Comparison of ENCODE assay signal across 1 cellular context in the genomic region with DNA sequence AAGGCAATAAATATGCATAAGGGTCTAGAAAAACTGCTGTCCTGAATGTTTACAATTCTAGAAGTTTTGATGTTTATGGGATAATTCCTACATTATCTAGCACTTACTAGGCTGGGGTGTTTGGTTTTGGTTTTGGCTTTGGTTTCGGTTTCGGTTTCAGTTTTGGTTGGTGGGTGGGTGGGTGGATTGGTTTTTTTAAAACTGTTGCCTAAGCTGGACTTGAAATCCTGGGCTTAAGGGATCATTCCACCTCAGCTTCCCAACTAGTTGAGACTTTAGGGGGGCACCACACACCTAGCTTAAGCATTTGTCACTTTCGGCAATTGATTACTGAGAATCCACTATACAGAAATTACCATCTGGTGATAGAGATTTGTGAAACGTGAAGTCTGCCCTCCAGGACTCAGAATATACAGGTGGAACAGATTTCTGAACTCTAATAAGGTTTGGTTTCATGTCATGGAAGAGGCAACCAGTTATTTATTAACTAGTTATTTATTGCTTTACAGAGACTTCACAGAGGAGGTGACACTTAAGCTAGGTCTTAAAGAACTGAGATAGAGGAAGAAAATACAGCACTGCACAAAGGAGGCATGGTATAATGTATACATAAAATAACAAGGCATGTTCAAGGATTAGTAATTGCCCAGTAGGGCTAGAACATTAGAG.
TF ChIP-seq lines count a peak whose summit lies in the region.

No MANE protein-coding gene starts in this region.

TF ChIP-seq in K562, 482 proteins besides CTCF, POLR2A, EP300 and RAD21 (continued from another document and continues in another):
- TF ChIP-seq ZNF318 (IDR thresholded peaks at IDR 0.05; ENCODE audit: borderline replicate concordance in 1 of 2, low read depth in 1 of 2) (peak in 1 of 2 experiments; percentile 56; a peak in 1 of 4 replicates), NFE2L1 (tag; IDR thresholded peaks at IDR 0.05; ENCODE audit: borderline replicate concordance, low read depth) (0 out of 2 replicates have a peak, but pooled peaks have one; percentile 9), TBL1XR1 (IDR thresholded peaks at IDR 0.05; ENCODE audit: low read length in 2 of 2) (no peak), E2F3 (CRISPR knock-in tag; IDR thresholded peaks at IDR 0.05) (no peak), NFIX (CRISPR knock-in tag; IDR thresholded peaks at IDR 0.05; ENCODE audit: low read depth) (no peak), CBX3 (IDR thresholded peaks at IDR 0.05; ENCODE audit: borderline replicate concordance in 1 of 2, low read length in 2 of 2) (no peak), ZFP1 (CRISPR knock-in tag; IDR thresholded peaks at IDR 0.05) (no peak), MNT (conservative IDR thresholded peaks at IDR 0.05) (0 out of 4 replicates have a peak, but pooled peaks of 1 of the 2 experiments have one; percentile 4), SAFB (IDR thresholded peaks at IDR 0.05; ENCODE audit: borderline replicate concordance, low read depth, low read length) (no peak), DIDO1 (tag; IDR thresholded peaks at IDR 0.05; ENCODE audit: low read depth) (0 out of 2 replicates have a peak, but pooled peaks have one; percentile 47), IRF2 (CRISPR knock-in tag; IDR thresholded peaks at IDR 0.05) (peak; percentile 82), KDM5B (IDR thresholded peaks at IDR 0.05; ENCODE audit: insufficient replicate concordance, low read depth, low read length) (no peak), TFE3 (CRISPR knock-in tag; IDR thresholded peaks at IDR 0.05) (no peak), C11orf30 (IDR thresholded peaks at IDR 0.05; ENCODE audit: low read depth) (no peak), ZFP30 (CRISPR knock-in tag; IDR thresholded peaks at IDR 0.05; ENCODE audit: borderline replicate concordance) (no peak), ZBTB1 (CRISPR knock-in tag; IDR thresholded peaks at IDR 0.05; ENCODE audit: borderline replicate concordance, low read depth) (no peak), GABPA (tag; conservative IDR thresholded peaks at IDR 0.05; ENCODE audit: low read depth) (no peak), GATAD2A (IDR thresholded peaks at IDR 0.05) (no peak), ZNF23 (CRISPR knock-in tag; IDR thresholded peaks at IDR 0.05) (0 out of 2 replicates have a peak, but pooled peaks have one; percentile 40), SREBF2 (CRISPR knock-in tag; IDR thresholded peaks at IDR 0.05) (no peak), CXXC5 (CRISPR knock-in tag; IDR thresholded peaks at IDR 0.05) (no peak), BRF1 (IDR thresholded peaks at IDR 0.05; ENCODE audit: borderline replicate concordance, extremely low read depth, insufficient read length) (no peak), DMBX1 (CRISPR knock-in tag; IDR thresholded peaks at IDR 0.05; ENCODE audit: borderline replicate concordance) (no peak), TAF9B (IDR thresholded peaks at IDR 0.05; ENCODE audit: partially characterized antibody) (peak; percentile 34), ZNF384 (IDR thresholded peaks at IDR 0.05; ENCODE audit: low read depth, low read length) (peak; percentile 38; the same call in 1 of the 2 replicates), ETV1 (tag; conservative IDR thresholded peaks at IDR 0.05; ENCODE audit: low read depth) (no peak)
- TF ChIP-seq, protein P1, sequence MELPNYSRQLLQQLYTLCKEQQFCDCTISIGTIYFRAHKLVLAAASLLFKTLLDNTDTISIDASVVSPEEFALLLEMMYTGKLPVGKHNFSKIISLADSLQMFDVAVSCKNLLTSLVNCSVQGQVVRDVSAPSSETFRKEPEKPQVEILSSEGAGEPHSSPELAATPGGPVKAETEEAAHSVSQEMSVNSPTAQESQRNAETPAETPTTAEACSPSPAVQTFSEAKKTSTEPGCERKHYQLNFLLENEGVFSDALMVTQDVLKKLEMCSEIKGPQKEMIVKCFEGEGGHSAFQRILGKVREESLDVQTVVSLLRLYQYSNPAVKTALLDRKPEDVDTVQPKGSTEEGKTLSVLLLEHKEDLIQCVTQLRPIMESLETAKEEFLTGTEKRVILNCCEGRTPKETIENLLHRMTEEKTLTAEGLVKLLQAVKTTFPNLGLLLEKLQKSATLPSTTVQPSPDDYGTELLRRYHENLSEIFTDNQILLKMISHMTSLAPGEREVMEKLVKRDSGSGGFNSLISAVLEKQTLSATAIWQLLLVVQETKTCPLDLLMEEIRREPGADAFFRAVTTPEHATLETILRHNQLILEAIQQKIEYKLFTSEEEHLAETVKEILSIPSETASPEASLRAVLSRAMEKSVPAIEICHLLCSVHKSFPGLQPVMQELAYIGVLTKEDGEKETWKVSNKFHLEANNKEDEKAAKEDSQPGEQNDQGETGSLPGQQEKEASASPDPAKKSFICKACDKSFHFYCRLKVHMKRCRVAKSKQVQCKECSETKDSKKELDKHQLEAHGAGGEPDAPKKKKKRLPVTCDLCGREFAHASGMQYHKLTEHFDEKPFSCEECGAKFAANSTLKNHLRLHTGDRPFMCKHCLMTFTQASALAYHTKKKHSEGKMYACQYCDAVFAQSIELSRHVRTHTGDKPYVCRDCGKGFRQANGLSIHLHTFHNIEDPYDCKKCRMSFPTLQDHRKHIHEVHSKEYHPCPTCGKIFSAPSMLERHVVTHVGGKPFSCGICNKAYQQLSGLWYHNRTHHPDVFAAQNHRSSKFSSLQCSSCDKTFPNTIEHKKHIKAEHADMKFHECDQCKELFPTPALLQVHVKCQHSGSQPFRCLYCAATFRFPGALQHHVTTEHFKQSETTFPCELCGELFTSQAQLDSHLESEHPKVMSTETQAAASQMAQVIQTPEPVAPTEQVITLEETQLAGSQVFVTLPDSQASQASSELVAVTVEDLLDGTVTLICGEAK (IDR thresholded peaks at IDR 0.05): peak; percentile 69
- TF ChIP-seq, protein P1 (CRISPR knock-in tag; IDR thresholded peaks at IDR 0.05): no peak
- TF ChIP-seq, protein P2, sequence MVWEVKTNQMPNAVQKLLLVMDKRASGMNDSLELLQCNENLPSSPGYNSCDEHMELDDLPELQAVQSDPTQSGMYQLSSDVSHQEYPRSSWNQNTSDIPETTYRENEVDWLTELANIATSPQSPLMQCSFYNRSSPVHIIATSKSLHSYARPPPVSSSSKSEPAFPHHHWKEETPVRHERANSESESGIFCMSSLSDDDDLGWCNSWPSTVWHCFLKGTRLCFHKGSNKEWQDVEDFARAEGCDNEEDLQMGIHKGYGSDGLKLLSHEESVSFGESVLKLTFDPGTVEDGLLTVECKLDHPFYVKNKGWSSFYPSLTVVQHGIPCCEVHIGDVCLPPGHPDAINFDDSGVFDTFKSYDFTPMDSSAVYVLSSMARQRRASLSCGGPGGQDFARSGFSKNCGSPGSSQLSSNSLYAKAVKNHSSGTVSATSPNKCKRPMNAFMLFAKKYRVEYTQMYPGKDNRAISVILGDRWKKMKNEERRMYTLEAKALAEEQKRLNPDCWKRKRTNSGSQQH (CRISPR knock-in tag; IDR thresholded peaks at IDR 0.05): no peak
- TF ChIP-seq, protein P3, sequence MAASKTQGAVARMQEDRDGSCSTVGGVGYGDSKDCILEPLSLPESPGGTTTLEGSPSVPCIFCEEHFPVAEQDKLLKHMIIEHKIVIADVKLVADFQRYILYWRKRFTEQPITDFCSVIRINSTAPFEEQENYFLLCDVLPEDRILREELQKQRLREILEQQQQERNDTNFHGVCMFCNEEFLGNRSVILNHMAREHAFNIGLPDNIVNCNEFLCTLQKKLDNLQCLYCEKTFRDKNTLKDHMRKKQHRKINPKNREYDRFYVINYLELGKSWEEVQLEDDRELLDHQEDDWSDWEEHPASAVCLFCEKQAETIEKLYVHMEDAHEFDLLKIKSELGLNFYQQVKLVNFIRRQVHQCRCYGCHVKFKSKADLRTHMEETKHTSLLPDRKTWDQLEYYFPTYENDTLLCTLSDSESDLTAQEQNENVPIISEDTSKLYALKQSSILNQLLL (CRISPR knock-in tag; IDR thresholded peaks at IDR 0.05; ENCODE audit: borderline replicate concordance): no peak
